Comparison of ENCODE assay signal across 20 cellular contexts in the genomic region with DNA sequence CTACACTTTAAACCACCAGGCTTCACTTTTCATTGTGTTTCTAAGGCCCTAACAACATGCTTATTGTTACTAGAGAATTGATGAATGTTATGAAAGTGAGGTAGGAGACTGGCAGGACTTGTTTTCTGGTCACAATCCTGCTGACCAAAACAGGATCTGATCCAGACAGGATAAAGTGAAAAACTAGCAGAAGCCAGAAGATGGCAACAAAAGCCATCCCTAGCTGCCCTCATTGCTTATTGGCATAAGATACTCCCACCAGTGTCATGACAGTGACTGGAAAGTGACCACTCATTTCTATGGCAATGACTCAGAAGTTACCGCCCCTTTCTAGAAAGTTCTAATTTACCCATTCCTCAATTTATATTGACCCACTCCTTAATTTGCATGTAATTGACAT. TPM values are rescaled to one million over a fixed set of nuclear protein-coding genes. Genes with fewer than 3 reads are reported as not detected.
"Had no signal": no experiment of that assay in that cellular context is flagged by ENCODE, and none has a peak within 500 bp of the region (broad histone marks: within the 10 kb centered on the region; RNA-seq: fewer than 3 reads in every experiment).

No MANE protein-coding gene starts in this region.

- H3K4me3 Mint-ChIP-seq: activated CD4-positive, alpha-beta memory T cell treated with anti-CD3 and anti-CD28 coated beads, Interleukin-2, amount 10 ng/mL, durations not matched to agents 7 days and 5 days; activated naive CD8-positive, alpha-beta T cell treated with anti-CD3 and anti-CD28 coated beads, Interleukin-2, amount 50 U/mL, for 24 hours; activated T-cell treated with anti-CD3 and anti-CD28 coated beads, Interleukin-2, amount 50 U/mL, for 72 hours; T-helper 2 cell treated with Interferon-gamma antibody and Interleukin-4, amounts not matched to agents 5 μg/mL and 100 μg/mL, for 36 hours had no signal

- H3K4me3 ChIP-seq: ascending aorta, esophagus muscularis mucosa, heart left ventricle, left ventricle myocardium inferior, smooth muscle cell had no signal

- H3K4me1 Mint-ChIP-seq: activated CD4-positive, alpha-beta memory T cell treated with anti-CD3 and anti-CD28 coated beads, Interleukin-2, amount 10 ng/mL, durations not matched to agents 7 days and 5 days; activated naive CD8-positive, alpha-beta T cell treated with anti-CD3 and anti-CD28 coated beads, Interleukin-2, amount 50 U/mL, for 24 hours had no signal

- H3K36me3 ChIP-seq: ascending aorta, esophagus muscularis mucosa, heart left ventricle, left ventricle myocardium inferior, neutrophil had no signal

- H3K27me3 ChIP-seq: ascending aorta, esophagus muscularis mucosa, neutrophil had no signal

- H3K27ac ChIP-seq: ascending aorta, esophagus muscularis mucosa, heart left ventricle, left ventricle myocardium inferior, neutrophil had no signal

- H3K9me3 ChIP-seq: ascending aorta, esophagus muscularis mucosa, heart left ventricle, left ventricle myocardium inferior, neutrophil had no signal

- H3K9me3 Mint-ChIP-seq: activated CD4-positive, alpha-beta memory T cell treated with anti-CD3 and anti-CD28 coated beads, Interleukin-2, amount 10 ng/mL, durations not matched to agents 7 days and 5 days; activated naive CD8-positive, alpha-beta T cell treated with anti-CD3 and anti-CD28 coated beads, Interleukin-2, amount 50 U/mL, for 24 hours; activated T-cell treated with anti-CD3 and anti-CD28 coated beads, Interleukin-2, amount 50 U/mL, for 72 hours; T-helper 2 cell treated with Interferon-gamma antibody and Interleukin-4, amounts not matched to agents 5 μg/mL and 100 μg/mL, for 36 hours had no signal

- H3K4me2 ChIP-seq: smooth muscle cell had no signal

- DNase-seq: activated CD4-positive, alpha-beta memory T cell treated with anti-CD3 and anti-CD28 coated beads, Interleukin-2, amount 10 ng/mL, durations not matched to agents 7 days and 5 days; activated naive CD4-positive, alpha-beta T cell; activated naive CD8-positive, alpha-beta T cell treated with anti-CD3 and anti-CD28 coated beads, Interleukin-2, amount 50 U/mL, for 24 hours; activated T-cell treated with anti-CD3 and anti-CD28 coated beads, Interleukin-2, amount 50 U/mL, for 72 hours; foreskin melanocyte; heart left ventricle; islet precursor cell; left ventricle myocardium inferior; midbrain; posterior cingulate gyrus; right cardiac atrium; trophoblast cell had no signal

- H3K27ac Mint-ChIP-seq: activated CD4-positive, alpha-beta memory T cell treated with anti-CD3 and anti-CD28 coated beads, Interleukin-2, amount 10 ng/mL, durations not matched to agents 7 days and 5 days; activated naive CD8-positive, alpha-beta T cell treated with anti-CD3 and anti-CD28 coated beads, Interleukin-2, amount 50 U/mL, for 24 hours; activated T-cell treated with anti-CD3 and anti-CD28 coated beads, Interleukin-2, amount 50 U/mL, for 72 hours; T-helper 2 cell treated with Interferon-gamma antibody and Interleukin-4, amounts not matched to agents 5 μg/mL and 100 μg/mL, for 36 hours had no signal

- H3K4me1 ChIP-seq: ascending aorta, esophagus muscularis mucosa, heart left ventricle, left ventricle myocardium inferior had no signal

- ATAC-seq: activated naive CD8-positive, alpha-beta T cell treated with anti-CD3 and anti-CD28 coated beads, Interleukin-2, amount 50 U/mL, for 24 hours; activated T-cell treated with anti-CD3 and anti-CD28 coated beads, Interleukin-2, amount 50 U/mL, for 72 hours; heart left ventricle; right cardiac atrium had no signal

RNA-seq across cellular contexts. Expression of a gene that starts 29.9 kb away (rescaled TPM):
- total RNA-seq: activated CD4-positive, alpha-beta memory T cell treated with anti-CD3 and anti-CD28 coated beads, Interleukin-2, amount 10 ng/mL, durations not matched to agents 7 days and 5 days; activated T-cell treated with anti-CD3 and anti-CD28 coated beads, Interleukin-2, amount 50 U/mL, for 72 hours; chondrocyte; dermis microvascular lymphatic vessel endothelial cell; esophagus muscularis mucosa; left ventricle myocardium inferior; smooth muscle cell had no signal

RNA-seq across cellular contexts. Expression of a gene that starts 51.8 kb away (rescaled TPM):
- total RNA-seq: activated CD4-positive, alpha-beta memory T cell treated with anti-CD3 and anti-CD28 coated beads, Interleukin-2, amount 10 ng/mL, durations not matched to agents 7 days and 5 days; activated T-cell treated with anti-CD3 and anti-CD28 coated beads, Interleukin-2, amount 50 U/mL, for 72 hours; bronchial epithelial cell; chondrocyte; dermis microvascular lymphatic vessel endothelial cell; esophagus muscularis mucosa; left ventricle myocardium inferior had no signal
